1 cellular context compared by ENCODE assay signal in the genomic region with DNA sequence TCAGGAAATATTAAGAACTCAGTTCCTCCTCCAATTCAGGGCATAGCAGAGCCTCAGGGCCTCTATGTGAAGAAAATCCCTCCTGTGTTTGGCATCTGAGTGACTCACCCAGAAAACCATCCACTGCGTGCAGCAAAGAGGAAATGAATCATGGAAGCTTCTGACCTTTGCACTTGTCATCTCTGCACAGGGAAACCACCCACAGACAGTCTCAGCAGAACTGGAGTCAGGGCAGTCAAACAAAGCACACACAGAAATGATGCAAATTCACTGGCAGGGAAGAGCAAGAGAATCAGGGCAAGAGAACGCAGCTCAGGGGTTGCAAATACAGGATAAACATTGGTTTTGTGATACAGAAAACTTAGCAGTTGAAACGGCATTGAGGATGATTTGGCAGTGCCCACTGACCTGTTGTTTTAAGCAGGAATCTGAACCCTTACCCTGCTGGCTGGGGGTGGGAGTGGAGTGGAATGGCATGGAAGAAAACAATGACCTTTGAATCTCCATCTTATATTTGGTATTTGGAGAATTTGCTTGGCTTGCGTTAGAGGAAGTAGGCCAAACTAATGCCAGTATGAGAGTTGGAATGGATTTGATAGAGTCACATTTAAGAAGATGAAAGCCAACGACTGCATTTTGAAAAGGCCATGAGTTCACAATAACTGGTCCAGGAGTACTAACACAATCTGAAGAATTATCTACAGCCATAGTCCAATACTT.
A peak's percentile ranks its signal among the peaks of the same experiment; 100 is the strongest.
TF ChIP-seq lines count a peak whose summit lies in the region.

No MANE protein-coding gene starts in this region.

TF ChIP-seq in liver, 16 proteins besides CTCF, POLR2A, EP300 and RAD21 (continued from another document):
- TF ChIP-seq FOXA1 (IDR thresholded peaks at IDR 0.05), result peak; percentile 93
TF ChIP-seq in liver: peak in this region for 16.
